In genomic region chr7:140062118-140062527, GRCh38 we compare ENCODE assay signal across 2 cellular contexts.
TF ChIP-seq lines count a peak whose summit lies in the region.

No MANE protein-coding gene starts in this region.

TF ChIP-seq in K562, 482 proteins besides CTCF, POLR2A, EP300 and RAD21 (continued from another document and continues in another):
- no peak for TF ChIP-seq TRIM25 (IDR thresholded peaks at IDR 0.05; ENCODE audit: borderline replicate concordance)
- no peak for TF ChIP-seq ARID4B (CRISPR knock-in tag; IDR thresholded peaks at IDR 0.05)
- 0 out of 2 replicates have a peak, but pooled peaks have one; percentile 47 for TF ChIP-seq OTX1 (CRISPR knock-in tag; IDR thresholded peaks at IDR 0.05)
- TF ChIP-seq HOMEZ (CRISPR knock-in tag; IDR thresholded peaks at IDR 0.05) = 0 out of 2 replicates have a peak, but pooled peaks have one; percentile 54
- no peak for TF ChIP-seq SRSF9 (IDR thresholded peaks at IDR 0.05; ENCODE audit: borderline replicate concordance, low read depth, low read length)
- TF ChIP-seq ZFP1 (CRISPR knock-in tag; IDR thresholded peaks at IDR 0.05) = no peak
- peak; percentile 25; the same call in 1 of the 2 replicates for TF ChIP-seq ZBTB7A (IDR thresholded peaks at IDR 0.05; ENCODE audit: borderline replicate concordance, control insufficient read depth, low read depth, low read length)
- TF ChIP-seq EWSR1 (IDR thresholded peaks at IDR 0.05; ENCODE audit: borderline replicate concordance, low read depth, partially characterized antibody) = no peak
- TF ChIP-seq ZNF143 (CRISPR knock-in tag; IDR thresholded peaks at IDR 0.05) = 0 out of 2 replicates have a peak, but pooled peaks have one; percentile 33
- TF ChIP-seq ZFP36 (IDR thresholded peaks at IDR 0.05; ENCODE audit: low read depth, low read length, partially characterized antibody) = no peak
- no peak for TF ChIP-seq SAFB2 (IDR thresholded peaks at IDR 0.05; ENCODE audit: borderline replicate concordance, low read depth, low read length, severe bottlenecking)
- no peak for TF ChIP-seq RBM22 (IDR thresholded peaks at IDR 0.05; ENCODE audit: low read depth, low read length, poor library complexity, severe bottlenecking)
- TF ChIP-seq ZKSCAN8 (CRISPR knock-in tag; IDR thresholded peaks at IDR 0.05) = no peak
- TF ChIP-seq ZZZ3 (IDR thresholded peaks at IDR 0.05) = no peak
- no peak for TF ChIP-seq ELF1 (tag; IDR thresholded peaks at IDR 0.05)
- TF ChIP-seq ZSCAN32 (CRISPR knock-in tag; IDR thresholded peaks at IDR 0.05) = 0 out of 2 replicates have a peak, but pooled peaks have one; percentile 17
- 0 out of 2 replicates have a peak, but pooled peaks have one; percentile 45 for TF ChIP-seq FOXK1 (CRISPR knock-in tag; IDR thresholded peaks at IDR 0.05; ENCODE audit: borderline replicate concordance)
- TF ChIP-seq KDM4B (IDR thresholded peaks at IDR 0.05; ENCODE audit: borderline replicate concordance in 2 of 2, low read depth in 1 of 2) = no peak
- TF ChIP-seq NR4A1 (CRISPR knock-in tag; IDR thresholded peaks at IDR 0.05) = peak; percentile 48; the same call in 1 of the 2 replicates
- TF ChIP-seq NR4A1 (tag; IDR thresholded peaks at IDR 0.05) = no peak
- no peak for TF ChIP-seq CHD2 (IDR thresholded peaks at IDR 0.05; ENCODE audit: low read depth, low read length)
- no peak for TF ChIP-seq KAT8 (IDR thresholded peaks at IDR 0.05; ENCODE audit: low read depth)
- no peak for TF ChIP-seq ZBTB8A (IDR thresholded peaks at IDR 0.05; ENCODE audit: partially characterized antibody)
- no peak for TF ChIP-seq KLF1 (tag; IDR thresholded peaks at IDR 0.05)
- no peak for TF ChIP-seq NR1H2 (CRISPR knock-in tag; IDR thresholded peaks at IDR 0.05)
- no peak for TF ChIP-seq RFX7 (CRISPR knock-in tag; IDR thresholded peaks at IDR 0.05)
- TF ChIP-seq PCBP2 (IDR thresholded peaks at IDR 0.05; ENCODE audit: low read depth, low read length, poor library complexity, severe bottlenecking) = no peak
- TF ChIP-seq MYC (IDR thresholded peaks at IDR 0.05; ENCODE audit: low read depth, low read length) = no peak
- 0 out of 2 replicates have a peak, but pooled peaks have one; percentile 18 for TF ChIP-seq MYC (CRISPR knock-in tag; IDR thresholded peaks at IDR 0.05; ENCODE audit: borderline replicate concordance, low read depth)
- peak; percentile 4 for TF ChIP-seq PCBP1 (IDR thresholded peaks at IDR 0.05; ENCODE audit: low read depth, low read length, poor library complexity, severe bottlenecking)

TF ChIP-seq in HepG2, 621 proteins besides CTCF, POLR2A, EP300 and RAD21 (continued from another document):
- TF ChIP-seq AHDC1 (CRISPR knock-in tag; IDR thresholded peaks at IDR 0.05; ENCODE audit: borderline replicate concordance) (no peak), AKAP8 (CRISPR knock-in tag; IDR thresholded peaks at IDR 0.05) (no peak), FOXO4 (CRISPR knock-in tag; conservative IDR thresholded peaks at IDR 0.05) (no peak), TCF12 (IDR thresholded peaks at IDR 0.05) (no peak), TCF12 (CRISPR knock-in tag; IDR thresholded peaks at IDR 0.05) (no peak), ZNF510 (CRISPR knock-in tag; IDR thresholded peaks at IDR 0.05; ENCODE audit: low read depth) (no peak), HNRNPL (IDR thresholded peaks at IDR 0.05; ENCODE audit: low read depth, low read length) (peak; percentile 74; the same call in 1 of the 2 replicates), ZBTB37 (CRISPR knock-in tag; IDR thresholded peaks at IDR 0.05) (no peak), ZC3H4 (CRISPR knock-in tag; IDR thresholded peaks at IDR 0.05; ENCODE audit: borderline replicate concordance) (no peak), E2F2 (CRISPR knock-in tag; IDR thresholded peaks at IDR 0.05; ENCODE audit: borderline replicate concordance) (no peak), TMF1 (CRISPR knock-in tag; IDR thresholded peaks at IDR 0.05; ENCODE audit: low read depth) (no peak; the same call in 1 of the 2 replicates)
